Comparison of ENCODE assay signal across 1 cellular context in the genomic region with DNA sequence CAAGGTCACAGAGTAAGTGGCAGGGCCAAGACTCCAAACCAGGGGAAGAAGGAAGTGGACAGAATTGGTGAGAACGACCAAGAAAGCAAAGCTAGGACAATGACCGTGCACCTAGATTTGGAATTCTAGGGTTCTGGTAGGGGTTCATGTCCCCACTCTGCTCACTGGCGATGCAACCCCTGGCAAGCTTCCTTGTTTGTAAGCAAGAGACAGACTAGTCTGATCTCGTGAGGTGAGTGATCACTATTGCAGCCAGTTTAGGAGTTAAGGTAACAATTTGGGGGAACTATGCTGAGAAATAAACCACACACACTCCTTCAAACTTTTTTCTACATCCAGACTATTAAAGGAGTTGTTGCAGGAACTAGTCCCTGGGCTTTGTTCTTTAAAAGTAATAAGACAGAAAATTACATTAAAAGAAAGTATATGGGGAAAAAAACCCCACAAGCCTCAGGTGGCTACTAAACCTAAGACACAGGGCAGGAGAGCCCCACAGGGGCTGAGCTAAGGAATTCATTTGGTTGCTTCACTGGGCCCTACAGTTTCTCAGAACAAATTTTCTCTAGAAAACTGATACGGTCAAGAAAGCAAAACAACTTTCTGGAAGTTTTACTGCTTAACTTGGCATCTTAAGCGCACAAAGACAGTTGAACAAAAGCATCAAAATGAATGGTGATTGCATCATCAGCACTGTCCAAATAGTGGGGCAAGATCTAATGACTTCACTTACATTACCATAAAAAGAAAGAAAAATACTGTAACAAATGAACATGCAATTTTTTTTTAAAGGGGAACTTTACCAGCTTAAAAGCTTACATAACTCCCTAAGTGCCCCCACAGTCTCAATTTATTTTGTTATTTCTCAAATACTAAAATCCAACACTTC.
A peak's percentile ranks its signal among the peaks of the same experiment; 100 is the strongest.
TF ChIP-seq lines count a peak whose summit lies in the region.

No MANE protein-coding gene starts in this region.

TF ChIP-seq in H1, 55 proteins besides CTCF, POLR2A, EP300 and RAD21:
- TF ChIP-seq CEBPB (IDR thresholded peaks at IDR 0.05; ENCODE audit: low read depth, low read length) (peak; percentile 85), KDM5A (IDR thresholded peaks at IDR 0.05; ENCODE audit: low read length) (no peak), EGR1 (IDR thresholded peaks at IDR 0.05; ENCODE audit: borderline replicate concordance, low read depth, low read length) (no peak)
